24 cellular contexts compared by ENCODE assay signal in the genomic region with DNA sequence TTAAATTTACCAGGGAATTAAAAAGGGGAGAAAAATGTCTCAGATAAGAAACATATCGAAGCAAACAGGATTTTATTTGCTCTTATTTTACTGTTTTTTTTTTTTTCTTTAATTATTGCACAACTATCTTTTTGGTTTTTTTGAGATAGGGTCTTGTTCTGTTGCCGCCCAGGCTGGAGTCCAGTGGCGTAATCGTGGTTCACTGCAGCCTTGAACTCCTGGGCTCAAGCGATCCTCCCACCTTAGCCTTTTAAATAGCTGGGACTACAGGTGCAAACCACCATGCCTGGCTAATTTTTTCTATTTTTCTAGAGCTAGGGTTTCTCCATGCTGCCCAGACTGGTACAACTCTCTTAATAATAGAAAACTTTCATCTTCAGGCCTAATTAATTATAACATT.
"Had no signal": no experiment of that assay in that cellular context is flagged by ENCODE, and none has a peak within 500 bp of the region (broad histone marks: within the 10 kb centered on the region; RNA-seq: fewer than 3 reads in every experiment).

No MANE protein-coding gene starts in this region.

- H3K4me1 Mint-ChIP-seq: activated B cell treated with CpG ODN at 0.5 μM for 24 hours; activated CD4-positive, alpha-beta T cell treated with anti-CD3 and anti-CD28 coated beads, Interleukin-2, amount 10 ng/mL, durations not matched to agents 7 days and 5 days; activated naive CD4-positive, alpha-beta T cell treated with anti-CD3 and anti-CD28 coated beads, Interleukin-2, amount 50 U/mL, for 24 hours had no signal

- H3K27ac ChIP-seq: brain microvascular endothelial cell, cardiac muscle cell, Peyer's patch, RWPE1, SJSA1 had no signal

- DNase-seq: activated B cell treated with CpG ODN at 0.5 μM for 24 hours; activated CD4-positive, alpha-beta memory T cell treated with anti-CD3 and anti-CD28 coated beads, Interleukin-2, amount 10 ng/mL, durations not matched to agents 7 days and 5 days; activated CD4-positive, alpha-beta T cell treated with anti-CD3 and anti-CD28 coated beads for 1 hour; activated CD4-positive, alpha-beta T cell treated with anti-CD3 and anti-CD28 coated beads, Interleukin-2, amount 10 ng/mL, durations not matched to agents 7 days and 5 days; activated naive CD4-positive, alpha-beta T cell; activated T-cell treated with anti-CD3 and anti-CD28 coated beads for 4 hours; brain microvascular endothelial cell; MG63; MV-4-11; NCI-H1105; NCI-H1436; NCI-H1694 treated with DMSO at 0.1 percent for 48 hours; NCI-H2081; NCI-H510A treated with DMSO at 0.1 percent for 48 hours; NCI-H69; NK-92 treated with Interleukin-12 subunit alpha and Interleukin-12 subunit beta, amount 100 ng/mL, for 24 hours; Peyer's patch; SHP77; T1000 had no signal

- H3K27me3 ChIP-seq: brain microvascular endothelial cell, cardiac muscle cell, MG63, Peyer's patch, SJSA1 had no signal

- H3K4me3 Mint-ChIP-seq: activated B cell treated with CpG ODN at 0.5 μM for 24 hours; activated CD4-positive, alpha-beta memory T cell treated with anti-CD3 and anti-CD28 coated beads, Interleukin-2, amount 10 ng/mL, durations not matched to agents 7 days and 5 days; activated CD4-positive, alpha-beta T cell treated with anti-CD3 and anti-CD28 coated beads, Interleukin-2, amount 10 ng/mL, durations not matched to agents 7 days and 5 days; activated naive CD4-positive, alpha-beta T cell treated with anti-CD3 and anti-CD28 coated beads, Interleukin-2, amount 50 U/mL, for 24 hours; T-helper 1 cell treated with Interleukin-12 subunit alpha and Interleukin-12 subunit beta and Interleukin-4 antibody, amounts not matched to agents 30 μg/mL and 1 μg/mL, for 36 hours had no signal

- H3K9me3 Mint-ChIP-seq: activated B cell treated with CpG ODN at 0.5 μM for 24 hours; activated CD4-positive, alpha-beta memory T cell treated with anti-CD3 and anti-CD28 coated beads, Interleukin-2, amount 10 ng/mL, durations not matched to agents 7 days and 5 days; activated CD4-positive, alpha-beta T cell treated with anti-CD3 and anti-CD28 coated beads, Interleukin-2, amount 10 ng/mL, durations not matched to agents 7 days and 5 days; activated naive CD4-positive, alpha-beta T cell treated with anti-CD3 and anti-CD28 coated beads, Interleukin-2, amount 50 U/mL, for 24 hours; T-helper 1 cell treated with Interleukin-12 subunit alpha and Interleukin-12 subunit beta and Interleukin-4 antibody, amounts not matched to agents 30 μg/mL and 1 μg/mL, for 36 hours had no signal

- H3K27me3 Mint-ChIP-seq: activated B cell treated with CpG ODN at 0.5 μM for 24 hours; activated CD4-positive, alpha-beta memory T cell treated with anti-CD3 and anti-CD28 coated beads, Interleukin-2, amount 10 ng/mL, durations not matched to agents 7 days and 5 days; activated CD4-positive, alpha-beta T cell treated with anti-CD3 and anti-CD28 coated beads, Interleukin-2, amount 10 ng/mL, durations not matched to agents 7 days and 5 days; activated naive CD4-positive, alpha-beta T cell treated with anti-CD3 and anti-CD28 coated beads, Interleukin-2, amount 50 U/mL, for 24 hours had no signal

- H3K27ac Mint-ChIP-seq: activated B cell treated with CpG ODN at 0.5 μM for 24 hours; activated CD4-positive, alpha-beta memory T cell treated with anti-CD3 and anti-CD28 coated beads, Interleukin-2, amount 10 ng/mL, durations not matched to agents 7 days and 5 days; activated CD4-positive, alpha-beta T cell treated with anti-CD3 and anti-CD28 coated beads, Interleukin-2, amount 10 ng/mL, durations not matched to agents 7 days and 5 days; activated naive CD4-positive, alpha-beta T cell treated with anti-CD3 and anti-CD28 coated beads, Interleukin-2, amount 50 U/mL, for 24 hours; T-helper 1 cell treated with Interleukin-12 subunit alpha and Interleukin-12 subunit beta and Interleukin-4 antibody, amounts not matched to agents 30 μg/mL and 1 μg/mL, for 36 hours had no signal

- H3K4me1 ChIP-seq: Peyer's patch, SJSA1 had no signal

- H3K4me3 ChIP-seq: cardiac muscle cell, MG63, Peyer's patch, SJSA1 had no signal

- H3K9me3 ChIP-seq: MG63, Peyer's patch, SJSA1 had no signal
